ENCODE assay signal across 8 cellular contexts in genomic region chrX:152958524-152959465, GRCh38. TPM values are rescaled to one million over a fixed set of nuclear protein-coding genes. Genes with fewer than 3 reads are reported as not detected.
DNase-seq lines count a peak whose midpoint lies in the region; ATAC-seq, FAIRE-seq and TF ChIP-seq lines count a peak whose summit lies in the region.

No MANE protein-coding gene starts in this region.

- POLR2A ChIA-PET in IMR-90 (lab: Charles Lee; ENCODE audit: unreplicated experiment) = no interaction called here

- no peak for FAIRE-seq in D721Med (lab: Jason Lieb, UNC)

- H3K27me3 ChIP-seq in IMR-90 (ENCODE audit: control insufficient read depth, insufficient read depth, low read length) (no peaks in the 10 kb centered on the region), OCI-LY3 (ENCODE audit: low read depth, low read length) (no peaks in the 10 kb centered on the region)

- in situ Hi-C loops in IMR-90 (cut with MboI; ENCODE audit: low sequenced_read_pairs) = loop anchor here (25.0 kb wide), 3 partner anchors 704 to 1579 kb away; partner anchors contain the start of genes AVPR2, G6PD, IKBKG and PNCK

- peak overlapping the region; percentile 86 to 90 for H4K8ac ChIP-seq in IMR-90 (ENCODE audit: low read depth in 2 of 2, low read length in 2 of 2)

- H3K79me2 ChIP-seq in OCI-LY3 (ENCODE audit: low read length) = no peaks in the 10 kb centered on the region

- no peaks in the 10 kb centered on the region for H3K9me1 ChIP-seq in IMR-90 (ENCODE audit: insufficient read depth, low read length)

- no peak overlapping the region for H2BK5ac ChIP-seq in IMR-90 (ENCODE audit: low read depth, low read length, poor library complexity, severe bottlenecking)

- peak overlapping the region; percentile 98 for H4K5ac ChIP-seq in IMR-90 (ENCODE audit: low read depth, low read length)

- H2BK120ac ChIP-seq in IMR-90 (ENCODE audit: low read depth, low read length) = no peak overlapping the region

- H3K4me3 ChIP-seq in IMR-90 (ENCODE audit: insufficient read depth, low read depth, low read length) (peak overlapping the region; percentile 11), OCI-LY3 (ENCODE audit: low read length) (peak overlapping the region; percentile 77), epithelial cell of proximal tubule (ENCODE audit: low read depth, low read length) (peak overlapping the region; percentile 39), mucosa of descending colon (no peak overlapping the region)

- no peak overlapping the region for H3K27ac ChIP-seq in IMR-90 (ENCODE audit: insufficient read depth, low read length)
- H3K27ac ChIP-seq in OCI-LY3 (ENCODE audit: low read length) = peak overlapping the region; percentile 90

- H3K4me1 ChIP-seq in IMR-90 (ENCODE audit: control insufficient read depth, insufficient read depth, low read length) = no peaks in the 10 kb centered on the region
- peaks cover 11% of the 10 kb centered on the region for H3K4me1 ChIP-seq in OCI-LY3 (ENCODE audit: low read length)
- no peaks in the 10 kb centered on the region for H3K4me1 ChIP-seq in mucosa of descending colon (ENCODE audit: low read depth)

- no peak overlapping the region for H3K9ac ChIP-seq in IMR-90 (ENCODE audit: low read depth, low read length)
- H3K9ac ChIP-seq in OCI-LY3 (ENCODE audit: low read length) = peak overlapping the region; percentile 81

- no peak overlapping the region for H2AK9ac ChIP-seq in IMR-90 (replicated peaks; ENCODE audit: low read depth, low read length, poor library complexity)

- no peak overlapping the region for H3K18ac ChIP-seq in IMR-90 (ENCODE audit: low read depth, low read length)

- 22% methylated on average over 13 of the region's 53 CpGs; no CpG with 5 or more reads in 1 of the 2 experiments for WGBS in IMR-90 (ENCODE audit: extremely low coverage in 2 of 2, insufficient read length in 1 of 2), 2 experiments

- H3K79me1 ChIP-seq in IMR-90 (ENCODE audit: low read depth in 1 of 2, low read length in 2 of 2) = no peaks in the 10 kb centered on the region

- intact Hi-C loops in IMR-90 (cut with micrococcal nuclease) = loop anchor here (1.0 to 10.0 kb wide), 3 partner anchors 539 to 1756 kb away; no protein-coding TSS in a partner anchor
- intact Hi-C loops in mucosa of descending colon (cut with DNase I, micrococcal nuclease) = no loop called here

- TF ChIP-seq POLR2A in IMR-90 (IDR thresholded peaks at IDR 0.05; ENCODE audit: low read depth, low read length) = no peak

- peak; percentile 88 for TF ChIP-seq RAD21 in IMR-90 (IDR thresholded peaks at IDR 0.05; ENCODE audit: low read length)

- no peak overlapping the region for H2BK20ac ChIP-seq in IMR-90 (ENCODE audit: low read depth, low read length)

- H3K4me2 ChIP-seq in IMR-90 (ENCODE audit: low read depth, low read length) = peak overlapping the region; percentile 10; the same call in 1 of the 2 replicates
- peak overlapping the region; percentile 94 for H3K4me2 ChIP-seq in OCI-LY3 (ENCODE audit: low read length)

- no peak overlapping the region; the same call in none of the 2 replicates for H3K4ac ChIP-seq in IMR-90 (ENCODE audit: low read depth, low read length)

- ATAC-seq in GM21526 (IDR thresholded peaks at IDR 0.05; ENCODE audit: low FRiP score, unreplicated experiment) (peak; percentile 87), IMR-90 (ENCODE audit: low read depth) (peak; percentile 99), mucosa of descending colon (peak; percentile 97)

- peak; percentile 48 for DNase-seq in D721Med (ENCODE audit: insufficient read length, low spot score)
- DNase-seq in IMR-90 = peak; percentile 85
- peak; percentile 90 for DNase-seq in activated T-cell treated with anti-CD3 and anti-CD28 coated beads for 4 hours
- peak; percentile 19 for DNase-seq in epithelial cell of proximal tubule (ENCODE audit: low read depth)
- peak; percentile 90 to 91 (median 90) for DNase-seq in mucosa of descending colon
- peak; percentile 77 to 82 for DNase-seq in stimulated activated CD8-positive, alpha-beta memory T cell treated with anti-CD3 and anti-CD28 coated beads, Interleukin-4, amount 100 ng/mL, for 4 hours (ENCODE audit: low read depth in 2 of 2, low spot score in 1 of 2)

- no peak overlapping the region for H2AK5ac ChIP-seq in IMR-90 (ENCODE audit: low read depth, low read length)

- H3K23ac ChIP-seq in IMR-90 (ENCODE audit: low read depth, low read length) = no peak overlapping the region

- H3K56ac ChIP-seq in IMR-90 (ENCODE audit: extremely low read depth, insufficient read depth, low read length) = no peak overlapping the region

- H3K36me3 ChIP-seq in IMR-90 (ENCODE audit: control insufficient read depth, insufficient read depth, low read length) (no peaks in the 10 kb centered on the region), OCI-LY3 (replicated peaks; ENCODE audit: low read depth, low read length) (no peaks in the 10 kb centered on the region), mucosa of descending colon (ENCODE audit: low read depth) (no peaks in the 10 kb centered on the region)

- no TSS peak for BruUV-seq in IMR-90 (replicated peaks; lab: Mats Ljungman, UMichigan)

- peak overlapping the region; percentile 90 for H2AFZ ChIP-seq in IMR-90 (replicated peaks; ENCODE audit: low read length, poor library complexity)
- H2AFZ ChIP-seq in OCI-LY3 (ENCODE audit: low read depth, low read length) = peak overlapping the region; percentile 87

- peak overlapping the region; percentile 8; the same call in 1 of the 2 replicates for H4K91ac ChIP-seq in IMR-90 (ENCODE audit: insufficient read depth, low read depth, low read length)

- H4K20me1 ChIP-seq in IMR-90 (ENCODE audit: insufficient read depth, low read length) = no peaks in the 10 kb centered on the region
- no peaks in the 10 kb centered on the region for H4K20me1 ChIP-seq in OCI-LY3 (ENCODE audit: insufficient read depth, low read length)

- dilution Hi-C loops in IMR-90 (cut with HindIII; ENCODE audit: low sequenced_read_pairs, unreplicated experiment) = no loop called here

- CTCF ChIA-PET in IMR-90 (lab: Yijun Ruan, JAX) = interaction anchor here (0.6 to 0.7 kb wide), 2 partner anchors 11 to 22 kb away, joined by 5 to 11 read pairs; no protein-coding TSS in a partner anchor

- H2BK15ac ChIP-seq in IMR-90 (ENCODE audit: low read depth, low read length) = no peak overlapping the region

- no peak overlapping the region for H3K14ac ChIP-seq in IMR-90 (replicated peaks; ENCODE audit: low read depth, low read length)

- TF ChIP-seq CTCF in D721Med (IDR thresholded peaks at IDR 0.05; ENCODE audit: insufficient read depth, missing control alignments) (peak; percentile 64), IMR-90 (conservative IDR thresholded peaks at IDR 0.05; ENCODE audit: low read depth, low read length) (peak; percentile 88), OCI-LY3 (IDR thresholded peaks at IDR 0.05; ENCODE audit: low read depth, low read length) (peak; percentile 71), epithelial cell of proximal tubule (conservative IDR thresholded peaks at IDR 0.05; ENCODE audit: low read depth, low read length) (peak; percentile 65), mucosa of descending colon (IDR thresholded peaks at IDR 0.05) (peak; percentile 59)

- no peaks in the 10 kb centered on the region for H3K9me3 ChIP-seq in IMR-90 (ENCODE audit: control insufficient read depth, insufficient read depth, low read length)
- no peaks in the 10 kb centered on the region for H3K9me3 ChIP-seq in OCI-LY3 (ENCODE audit: insufficient read depth, low read length)
- no peaks in the 10 kb centered on the region for H3K9me3 ChIP-seq in mucosa of descending colon

TF ChIP-seq in IMR-90, 13 proteins besides CTCF, POLR2A, EP300 and RAD21:
- TF ChIP-seq RFX5 (IDR thresholded peaks at IDR 0.05; ENCODE audit: low read depth, low read length) (no peak), MXI1 (IDR thresholded peaks at IDR 0.05; ENCODE audit: borderline replicate concordance, low read depth, low read length) (0 out of 2 replicates have a peak, but pooled peaks have one; percentile 35), SMC3 (IDR thresholded peaks at IDR 0.05; ENCODE audit: low read depth, low read length) (peak; percentile 78), MAZ (IDR thresholded peaks at IDR 0.05; ENCODE audit: borderline replicate concordance, low read depth, low read length) (no peak), BHLHE40 (IDR thresholded peaks at IDR 0.05; ENCODE audit: low read depth, low read length) (0 out of 2 replicates have a peak, but pooled peaks have one; percentile 8)
TF ChIP-seq in IMR-90: peak in this region for 3.

RNA-seq across cellular contexts. Expression of gene PNMA5, which starts 35.1 kb away (rescaled TPM):
- not detected in 2 replicates for total RNA-seq in IMR-90 (2012; rRNA removed)
- polyA plus RNA-seq in IMR-90 (2012; rRNA removed) = not detected in 2 replicates
- polyA plus RNA-seq in IMR-90 (2012; cell fraction: cytosol; rRNA removed) = not detected in 2 replicates
- not detected in 2 replicates for polyA plus RNA-seq in IMR-90 (2012; cell fraction: nucleus; rRNA removed; ENCODE audit: low replicate concordance)
- not detected in 2 replicates for total RNA-seq in epithelial cell of proximal tubule
- total RNA-seq in mucosa of descending colon = not detected

Comparison
In these comparisons a context has a peak if more than half of its experiments do, and no peak if none do; other contexts are left out.
1. DNase-seq: peak in every context shown above with its lines; median percentile 90 in activated T-cell treated with anti-CD3 and anti-CD28 coated beads for 4 hours; 90 in mucosa of descending colon; 85 in IMR-90; 80 in stimulated activated CD8-positive, alpha-beta memory T cell treated with anti-CD3 and anti-CD28 coated beads, Interleukin-4, amount 100 ng/mL, for 4 hours; 48 in D721Med; 19 in epithelial cell of proximal tubule.